Comparison of ENCODE assay signal across 21 cellular contexts in genomic region chr16:73390491-73390890, GRCh38.
DNase-seq lines count a peak whose midpoint lies in the region; FAIRE-seq and TF ChIP-seq lines count a peak whose summit lies in the region.
"Had no signal": no experiment of that assay in that cellular context is flagged by ENCODE, and none has a peak within 500 bp of the region (broad histone marks: within the 10 kb centered on the region; RNA-seq: fewer than 3 reads in every experiment).

No MANE protein-coding gene starts in this region.

- H3K4me1 Mint-ChIP-seq in astrocyte (ENCODE audit: low read depth, unreplicated experiment) (peaks cover 12% of the 10 kb centered on the region), neural progenitor cell (peaks cover 12% of the 10 kb centered on the region)
- H3K4me1 Mint-ChIP-seq: B cell; CD4-positive, CD25-positive, alpha-beta regulatory T cell had no signal

- H3K36me3 ChIP-seq in HAP-1 (replicated peaks) (no peaks in the 10 kb centered on the region), astrocyte (ENCODE audit: insufficient read depth, low read length) (no peaks in the 10 kb centered on the region), neural progenitor cell (no peaks in the 10 kb centered on the region)
- H3K36me3 ChIP-seq: BLaER1 had no signal

- H2AFZ ChIP-seq in astrocyte (ENCODE audit: low read depth, low read length) (no peak overlapping the region), neural progenitor cell (replicated peaks) (peak overlapping the region; percentile 53)
- H2AFZ ChIP-seq: GM23248 had no signal

- H3K27ac ChIP-seq in astrocyte (ENCODE audit: low read depth, low read length) (no peak overlapping the region), neural progenitor cell (no peak overlapping the region)
- H3K27ac ChIP-seq: BLaER1, C4-2B, GM23248 had no signal

- H3K9me3 ChIP-seq in HAP-1 (no peaks in the 10 kb centered on the region), astrocyte (ENCODE audit: insufficient read depth, low read depth, low read length) (no peaks in the 10 kb centered on the region), neural progenitor cell (ENCODE audit: low read depth) (no peaks in the 10 kb centered on the region)
- H3K9me3 ChIP-seq: BLaER1 had no signal

- no peak overlapping the region for H3K9ac ChIP-seq in astrocyte (ENCODE audit: low read length)
- H3K9ac ChIP-seq in neural progenitor cell = no peak overlapping the region
- H3K9ac ChIP-seq: BLaER1, GM23248 had no signal

- H3K27ac Mint-ChIP-seq in astrocyte (ENCODE audit: unreplicated experiment) (peak overlapping the region; percentile 16), neural progenitor cell (no peak overlapping the region)
- H3K27ac Mint-ChIP-seq: B cell; CD4-positive, CD25-positive, alpha-beta regulatory T cell; CD8-positive, alpha-beta T cell had no signal

- TF ChIP-seq CTCF in astrocyte (IDR thresholded peaks at IDR 0.05; ENCODE audit: insufficient read depth, low read depth, low read length) = no peak
- no peak for TF ChIP-seq CTCF in neural progenitor cell (IDR thresholded peaks at IDR 0.05)

- no peak overlapping the region for H3K4me2 ChIP-seq in astrocyte (ENCODE audit: low read length)
- H3K4me2 ChIP-seq in neural progenitor cell = no peak overlapping the region
- H3K4me2 ChIP-seq: BLaER1 had no signal

- H3K27me3 ChIP-seq in HAP-1 (ENCODE audit: low read depth) = no peaks in the 10 kb centered on the region
- no peaks in the 10 kb centered on the region for H3K27me3 ChIP-seq in astrocyte (ENCODE audit: insufficient read depth, low read length)
- H3K27me3 ChIP-seq in neural progenitor cell = no peaks in the 10 kb centered on the region
- H3K27me3 ChIP-seq: BLaER1 had no signal

- H3K4me3 ChIP-seq in HAP-1 (no peak overlapping the region), astrocyte (ENCODE audit: insufficient read depth, low read depth, low read length) (no peak overlapping the region), neural progenitor cell (no peak overlapping the region)
- H3K4me3 ChIP-seq: BLaER1, GM12878, GM23248 had no signal

- FAIRE-seq in astrocyte (lab: Jason Lieb, UNC) = no peak
- FAIRE-seq: D721Med, GM12878, GM19239, H54 had no signal

- H3K36me3 Mint-ChIP-seq in astrocyte (ENCODE audit: low read depth, unreplicated experiment) = no peaks in the 10 kb centered on the region
- no peaks in the 10 kb centered on the region for H3K36me3 Mint-ChIP-seq in neural progenitor cell
- H3K36me3 Mint-ChIP-seq: CD4-positive, CD25-positive, alpha-beta regulatory T cell; CD8-positive, alpha-beta T cell had no signal

- H3K79me2 ChIP-seq in astrocyte (ENCODE audit: insufficient read depth, low read length) (no peaks in the 10 kb centered on the region), neural progenitor cell (ENCODE audit: low read depth) (no peaks in the 10 kb centered on the region)

- H3K4me3 Mint-ChIP-seq in astrocyte (ENCODE audit: unreplicated experiment) (no peak overlapping the region), neural progenitor cell (no peak overlapping the region)
- H3K4me3 Mint-ChIP-seq: B cell; CD4-positive, CD25-positive, alpha-beta regulatory T cell; CD8-positive, alpha-beta T cell had no signal

- in situ Hi-C loops in HAP-1 (cut with MboI; ENCODE audit: low sequenced_read_pairs) = no loop called here

- peaks cover 2% of the 10 kb centered on the region for H3K27me3 Mint-ChIP-seq in astrocyte (ENCODE audit: low read depth, unreplicated experiment)
- H3K27me3 Mint-ChIP-seq in neural progenitor cell (ENCODE audit: insufficient read depth, low read depth) = peaks cover 2% of the 10 kb centered on the region
- H3K27me3 Mint-ChIP-seq: CD4-positive, CD25-positive, alpha-beta regulatory T cell had no signal

- DNase-seq in HAP-1 (ENCODE audit: low spot score in 2 of 2) (peak; percentile 48 to 82), astrocyte (ENCODE audit: low read depth) (no peak), neural progenitor cell (ENCODE audit: low spot score) (peak; percentile 60), dermis blood vessel endothelial cell (no peak), COLO829 (ENCODE audit: low spot score) (no peak), germinal center (ENCODE audit: low spot score) (no peak)
- no peak for DNase-seq in NK-92 treated with Interleukin-12 subunit alpha and Interleukin-12 subunit beta, amount 100 ng/mL, for 24 hours (lab: John Stamatoyannopoulos, UW)
- DNase-seq: CD4-positive, CD25-positive, alpha-beta regulatory T cell; CD8-positive, alpha-beta T cell; DMS 273 treated with DMSO at 0.1 percent for 48 hours; DMS79; GDM1; HCEC 1CT had no signal

- H3F3A ChIP-seq in neural progenitor cell (ENCODE audit: low read depth) = no peaks in the 10 kb centered on the region

- H3K4me1 ChIP-seq in HAP-1 (peaks cover 13% of the 10 kb centered on the region), astrocyte (ENCODE audit: insufficient read depth, low read length) (no peaks in the 10 kb centered on the region), neural progenitor cell (peaks cover 4% of the 10 kb centered on the region)
- H3K4me1 ChIP-seq: BLaER1 had no signal

- no peaks in the 10 kb centered on the region for H3K9me3 Mint-ChIP-seq in astrocyte (ENCODE audit: unreplicated experiment)
- peaks cover 2% of the 10 kb centered on the region for H3K9me3 Mint-ChIP-seq in neural progenitor cell
- H3K9me3 Mint-ChIP-seq: CD8-positive, alpha-beta T cell had no signal

- H4K20me1 ChIP-seq in astrocyte (ENCODE audit: insufficient read depth, low read length) (no peaks in the 10 kb centered on the region), neural progenitor cell (ENCODE audit: low read depth) (no peaks in the 10 kb centered on the region)
- H4K20me1 ChIP-seq: BLaER1 had no signal

Comparison
In these comparisons a context has a peak if more than half of its experiments do, and no peak if none do; other contexts are left out.
1. DNase-seq: peak in HAP-1 (2 of 2) and neural progenitor cell (single experiment); none in astrocyte (single experiment), dermis blood vessel endothelial cell (single experiment), NK-92 treated with Interleukin-12 subunit alpha and Interleukin-12 subunit beta, amount 100 ng/mL, for 24 hours (single experiment), COLO829 (single experiment) and germinal center (single experiment).